ENCODE assay signal across 9 cellular contexts in genomic region chr12:96237465-96238077, GRCh38. TPM values are rescaled to one million over a fixed set of nuclear protein-coding genes. Genes with fewer than 3 reads are reported as not detected.
DNase-seq lines count a peak whose midpoint lies in the region; ATAC-seq and TF ChIP-seq lines count a peak whose summit lies in the region.
"Had no signal": no experiment of that assay in that cellular context is flagged by ENCODE, and none has a peak within 500 bp of the region (broad histone marks: within the 10 kb centered on the region; RNA-seq: fewer than 3 reads in every experiment).

No MANE protein-coding gene starts in this region.

- peaks cover 2% of the 10 kb centered on the region for H3K79me2 ChIP-seq in parathyroid adenoma

- CTCF ChIA-PET in activated CD4-positive, alpha-beta memory T cell treated with anti-CD3 and anti-CD28 coated beads for 36 hours (lab: Charles Lee) = interaction anchor here (0.7 to 1.8 kb wide), 6 partner anchors 21 to 279 kb away, joined by 3 to 6 read pairs (median 4); partner anchors contain the start of gene CDK17

- H3K27me3 Mint-ChIP-seq in activated CD4-positive, alpha-beta memory T cell treated with anti-CD3 and anti-CD28 coated beads for 36 hours = no peaks in the 10 kb centered on the region
- H3K27me3 Mint-ChIP-seq in effector memory CD8-positive, alpha-beta T cell = no peaks in the 10 kb centered on the region

- no peak for TF ChIP-seq POLR2A in vagina (IDR thresholded peaks at IDR 0.05)

- H3K27me3 ChIP-seq in parathyroid adenoma (ENCODE audit: control insufficient read depth, insufficient read depth, low read length) (no peaks in the 10 kb centered on the region), vagina (no peaks in the 10 kb centered on the region)

- H3K9me3 Mint-ChIP-seq in activated CD4-positive, alpha-beta memory T cell treated with anti-CD3 and anti-CD28 coated beads for 36 hours = no peaks in the 10 kb centered on the region
- H3K9me3 Mint-ChIP-seq in effector memory CD8-positive, alpha-beta T cell = no peaks in the 10 kb centered on the region

- H2AFZ ChIP-seq in parathyroid adenoma = no peak overlapping the region

- H3K4me2 ChIP-seq in parathyroid adenoma (ENCODE audit: low read length) = no peak overlapping the region

- H3K9ac ChIP-seq in parathyroid adenoma = no peak overlapping the region

- H3K27ac ChIP-seq in parathyroid adenoma (peak overlapping the region; percentile 73), vagina (peak overlapping the region; percentile 71)
- H3K27ac ChIP-seq: VCaP had no signal

- peak overlapping the region; percentile 66 for H3K27ac Mint-ChIP-seq in activated CD4-positive, alpha-beta memory T cell treated with anti-CD3 and anti-CD28 coated beads for 36 hours
- peak overlapping the region; percentile 92 to 94 for H3K27ac Mint-ChIP-seq in effector memory CD8-positive, alpha-beta T cell

- DNase-seq in NCI-H2196 (lab: John Stamatoyannopoulos, UW; ENCODE audit: unreplicated experiment) (peak; percentile 28), NCI-H2196 treated with DMSO at 0.1 percent for 48 hours (lab: John Stamatoyannopoulos, UW; ENCODE audit: unreplicated experiment) (no peak), vagina (ENCODE audit: extremely low spot score in 2 of 2) (no peak), DMS79 (lab: John Stamatoyannopoulos, UW) (no peak), medulla oblongata (ENCODE audit: extremely low spot score) (no peak)
- peak; percentile 79 for DNase-seq in activated CD4-positive, alpha-beta memory T cell treated with anti-CD3 and anti-CD28 coated beads for 36 hours
- DNase-seq in effector memory CD8-positive, alpha-beta T cell = peak; percentile 56 to 65 (median 59)

- no peaks in the 10 kb centered on the region for H3K9me3 ChIP-seq in parathyroid adenoma (ENCODE audit: control insufficient read depth, low read length)
- no peaks in the 10 kb centered on the region for H3K9me3 ChIP-seq in vagina

- H3K4me3 ChIP-seq in parathyroid adenoma (ENCODE audit: low read depth, low read length) = no peak overlapping the region
- H3K4me3 ChIP-seq in vagina = peak overlapping the region in 1 of 2 donors; percentile 1

- H3K36me3 Mint-ChIP-seq in activated CD4-positive, alpha-beta memory T cell treated with anti-CD3 and anti-CD28 coated beads for 36 hours = peaks cover 15% of the 10 kb centered on the region
- H3K36me3 Mint-ChIP-seq in effector memory CD8-positive, alpha-beta T cell (ENCODE audit: insufficient read depth) = peaks cover 64% of the 10 kb centered on the region

- H3K4me1 ChIP-seq in parathyroid adenoma (peaks cover 7% of the 10 kb centered on the region), vagina (peaks cover 90% of the 10 kb centered on the region)

- ATAC-seq in effector memory CD8-positive, alpha-beta T cell (replicated peaks) = peak; percentile 45

- POLR2A ChIA-PET in activated CD4-positive, alpha-beta memory T cell treated with anti-CD3 and anti-CD28 coated beads for 36 hours (lab: Charles Lee) = interaction anchor here (1.0 to 2.0 kb wide), 4 partner anchors 29 to 161 kb away, joined by 3 to 6 read pairs (median 4); no protein-coding TSS in a partner anchor

- peaks cover 78% of the 10 kb centered on the region for H3K4me1 Mint-ChIP-seq in activated CD4-positive, alpha-beta memory T cell treated with anti-CD3 and anti-CD28 coated beads for 36 hours (ENCODE audit: low read depth)
- H3K4me1 Mint-ChIP-seq in effector memory CD8-positive, alpha-beta T cell (ENCODE audit: low read depth in 2 of 2) = peaks cover 66 to 71% of the 10 kb centered on the region in 2 donors

- H3K4me3 Mint-ChIP-seq in activated CD4-positive, alpha-beta memory T cell treated with anti-CD3 and anti-CD28 coated beads for 36 hours = peak overlapping the region; percentile 18
- H3K4me3 Mint-ChIP-seq in effector memory CD8-positive, alpha-beta T cell = peak overlapping the region; percentile 61 to 65

- intact Hi-C loops in activated CD4-positive, alpha-beta memory T cell treated with anti-CD3 and anti-CD28 coated beads for 36 hours (cut with micrococcal nuclease) = no loop called here
- intact Hi-C loops in vagina (cut with DNase I) = loop anchor here (10.0 kb wide), 1 partner anchor 157 kb away; no protein-coding TSS in a partner anchor

- no peaks in the 10 kb centered on the region for H3K36me3 ChIP-seq in parathyroid adenoma (ENCODE audit: control insufficient read depth, insufficient read depth, low read length)
- no peaks in the 10 kb centered on the region for H3K36me3 ChIP-seq in vagina

- TF ChIP-seq CTCF in parathyroid adenoma (IDR thresholded peaks at IDR 0.05) (no peak), vagina (IDR thresholded peaks at IDR 0.05) (no peak)

RNA-seq across cellular contexts. Expression of gene ELK3, which starts 43.4 kb away (rescaled TPM):
- 10 to 100 TPM; 23.9 to 24.1 TPM for total RNA-seq in activated CD4-positive, alpha-beta memory T cell treated with anti-CD3 and anti-CD28 coated beads for 36 hours
- total RNA-seq in vagina = 39.5 TPM

Comparison
In these comparisons a context has a peak if more than half of its experiments do, and no peak if none do; other contexts are left out.
1. DNase-seq: peak in NCI-H2196 (single experiment), activated CD4-positive, alpha-beta memory T cell treated with anti-CD3 and anti-CD28 coated beads for 36 hours (single experiment) and effector memory CD8-positive, alpha-beta T cell (3 of 3); none in NCI-H2196 treated with DMSO at 0.1 percent for 48 hours (single experiment), vagina (0 of 2), DMS79 (single experiment) and medulla oblongata (single experiment).